1 cellular context compared by ENCODE assay signal in the genomic region with DNA sequence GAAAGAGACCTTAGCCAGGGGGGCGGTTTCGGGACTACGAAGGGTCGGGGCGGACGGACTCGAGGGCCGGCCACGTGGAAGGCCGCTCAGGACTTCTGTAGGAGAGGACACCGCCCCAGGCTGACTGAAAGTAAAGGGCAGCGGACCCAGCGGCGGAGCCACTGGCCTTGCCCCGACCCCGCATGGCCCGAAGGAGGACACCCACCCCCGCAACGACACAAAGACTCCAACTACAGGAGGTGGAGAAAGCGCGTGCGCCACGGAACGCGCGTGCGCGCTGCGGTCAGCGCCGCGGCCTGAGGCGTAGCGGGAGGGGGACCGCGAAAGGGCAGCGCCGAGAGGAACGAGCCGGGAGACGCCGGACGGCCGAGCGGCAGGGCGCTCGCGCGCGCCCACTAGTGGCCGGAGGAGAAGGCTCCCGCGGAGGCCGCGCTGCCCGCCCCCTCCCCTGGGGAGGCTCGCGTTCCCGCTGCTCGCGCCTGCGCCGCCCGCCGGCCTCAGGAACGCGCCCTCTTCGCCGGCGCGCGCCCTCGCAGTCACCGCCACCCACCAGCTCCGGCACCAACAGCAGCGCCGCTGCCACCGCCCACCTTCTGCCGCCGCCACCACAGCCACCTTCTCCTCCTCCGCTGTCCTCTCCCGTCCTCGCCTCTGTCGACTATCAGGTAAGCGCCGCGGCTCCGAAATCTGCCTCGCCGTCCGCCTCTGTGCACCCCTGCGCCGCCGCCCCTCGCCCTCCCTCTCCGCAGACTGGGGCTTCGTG.
TF ChIP-seq lines count a peak whose summit lies in the region.

A gene (plus strand): TSS at position 533 of the 763 bp plus-strand sequence. CDS start 67,784 bp downstream, outside the sequence.

TF ChIP-seq in WTC11, 78 proteins besides CTCF, POLR2A, EP300 and RAD21 (continued from another document and continues in another):
- TF ChIP-seq JAZF1 (CRISPR knock-in tag; IDR thresholded peaks at IDR 0.05) (no peak), MYBL2 (CRISPR knock-in tag; IDR thresholded peaks at IDR 0.05) (peak; percentile 65; the same call in 1 of the 2 replicates), NFATC4 (CRISPR knock-in tag; IDR thresholded peaks at IDR 0.05) (no peak), TCF7 (CRISPR knock-in tag; IDR thresholded peaks at IDR 0.05; ENCODE audit: low read depth) (peak; percentile 64; the same call in 1 of the 2 replicates), TEAD1 (CRISPR knock-in tag; IDR thresholded peaks at IDR 0.05) (peak; percentile 29; the same call in 1 of the 2 replicates), ZBTB21 (CRISPR knock-in tag; IDR thresholded peaks at IDR 0.05; ENCODE audit: borderline replicate concordance) (peak; percentile 58; the same call in 1 of the 2 replicates), CBFB (CRISPR knock-in tag; IDR thresholded peaks at IDR 0.05; ENCODE audit: low read depth) (peak; percentile 63; the same call in 1 of the 2 replicates), TEAD4 (CRISPR knock-in tag; IDR thresholded peaks at IDR 0.05) (no peak), NR3C1 (CRISPR knock-in tag; conservative IDR thresholded peaks at IDR 0.05; ENCODE audit: low read depth) (no peak), ESRRA (CRISPR knock-in tag; IDR thresholded peaks at IDR 0.05; ENCODE audit: borderline replicate concordance) (0 out of 2 replicates have a peak, but pooled peaks have one; percentile 45), IRF2 (CRISPR knock-in tag; IDR thresholded peaks at IDR 0.05; ENCODE audit: borderline replicate concordance, low read depth) (no peak), KAT7 (CRISPR knock-in tag; IDR thresholded peaks at IDR 0.05; ENCODE audit: borderline replicate concordance) (peak; percentile 40; the same call in 1 of the 2 replicates), NR2C2 (CRISPR knock-in tag; IDR thresholded peaks at IDR 0.05) (peak; percentile 60; the same call in 1 of the 2 replicates), ZNF138 (CRISPR knock-in tag; conservative IDR thresholded peaks at IDR 0.05) (no peak), ZNF219 (CRISPR knock-in tag; IDR thresholded peaks at IDR 0.05; ENCODE audit: borderline replicate concordance) (no peak)
- TF ChIP-seq, protein P1, sequence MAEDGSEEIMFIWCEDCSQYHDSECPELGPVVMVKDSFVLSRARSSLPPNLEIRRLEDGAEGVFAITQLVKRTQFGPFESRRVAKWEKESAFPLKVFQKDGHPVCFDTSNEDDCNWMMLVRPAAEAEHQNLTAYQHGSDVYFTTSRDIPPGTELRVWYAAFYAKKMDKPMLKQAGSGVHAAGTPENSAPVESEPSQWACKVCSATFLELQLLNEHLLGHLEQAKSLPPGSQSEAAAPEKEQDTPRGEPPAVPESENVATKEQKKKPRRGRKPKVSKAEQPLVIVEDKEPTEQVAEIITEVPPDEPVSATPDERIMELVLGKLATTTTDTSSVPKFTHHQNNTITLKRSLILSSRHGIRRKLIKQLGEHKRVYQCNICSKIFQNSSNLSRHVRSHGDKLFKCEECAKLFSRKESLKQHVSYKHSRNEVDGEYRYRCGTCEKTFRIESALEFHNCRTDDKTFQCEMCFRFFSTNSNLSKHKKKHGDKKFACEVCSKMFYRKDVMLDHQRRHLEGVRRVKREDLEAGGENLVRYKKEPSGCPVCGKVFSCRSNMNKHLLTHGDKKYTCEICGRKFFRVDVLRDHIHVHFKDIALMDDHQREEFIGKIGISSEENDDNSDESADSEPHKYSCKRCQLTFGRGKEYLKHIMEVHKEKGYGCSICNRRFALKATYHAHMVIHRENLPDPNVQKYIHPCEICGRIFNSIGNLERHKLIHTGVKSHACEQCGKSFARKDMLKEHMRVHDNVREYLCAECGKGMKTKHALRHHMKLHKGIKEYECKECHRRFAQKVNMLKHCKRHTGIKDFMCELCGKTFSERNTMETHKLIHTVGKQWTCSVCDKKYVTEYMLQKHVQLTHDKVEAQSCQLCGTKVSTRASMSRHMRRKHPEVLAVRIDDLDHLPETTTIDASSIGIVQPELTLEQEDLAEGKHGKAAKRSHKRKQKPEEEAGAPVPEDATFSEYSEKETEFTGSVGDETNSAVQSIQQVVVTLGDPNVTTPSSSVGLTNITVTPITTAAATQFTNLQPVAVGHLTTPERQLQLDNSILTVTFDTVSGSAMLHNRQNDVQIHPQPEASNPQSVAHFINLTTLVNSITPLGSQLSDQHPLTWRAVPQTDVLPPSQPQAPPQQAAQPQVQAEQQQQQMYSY (CRISPR knock-in tag; IDR thresholded peaks at IDR 0.05): 0 out of 2 replicates have a peak, but pooled peaks have one; percentile 17
- TF ChIP-seq, protein P2, sequence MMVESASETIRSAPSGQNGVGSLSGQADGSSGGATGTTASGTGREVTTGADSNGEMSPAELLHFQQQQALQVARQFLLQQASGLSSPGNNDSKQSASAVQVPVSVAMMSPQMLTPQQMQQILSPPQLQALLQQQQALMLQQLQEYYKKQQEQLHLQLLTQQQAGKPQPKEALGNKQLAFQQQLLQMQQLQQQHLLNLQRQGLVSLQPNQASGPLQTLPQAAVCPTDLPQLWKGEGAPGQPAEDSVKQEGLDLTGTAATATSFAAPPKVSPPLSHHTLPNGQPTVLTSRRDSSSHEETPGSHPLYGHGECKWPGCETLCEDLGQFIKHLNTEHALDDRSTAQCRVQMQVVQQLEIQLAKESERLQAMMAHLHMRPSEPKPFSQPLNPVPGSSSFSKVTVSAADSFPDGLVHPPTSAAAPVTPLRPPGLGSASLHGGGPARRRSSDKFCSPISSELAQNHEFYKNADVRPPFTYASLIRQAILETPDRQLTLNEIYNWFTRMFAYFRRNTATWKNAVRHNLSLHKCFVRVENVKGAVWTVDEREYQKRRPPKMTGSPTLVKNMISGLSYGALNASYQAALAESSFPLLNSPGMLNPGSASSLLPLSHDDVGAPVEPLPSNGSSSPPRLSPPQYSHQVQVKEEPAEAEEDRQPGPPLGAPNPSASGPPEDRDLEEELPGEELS (CRISPR knock-in tag; IDR thresholded peaks at IDR 0.05): no peak; the same call in 1 of the 2 replicates
- TF ChIP-seq, protein P3, sequence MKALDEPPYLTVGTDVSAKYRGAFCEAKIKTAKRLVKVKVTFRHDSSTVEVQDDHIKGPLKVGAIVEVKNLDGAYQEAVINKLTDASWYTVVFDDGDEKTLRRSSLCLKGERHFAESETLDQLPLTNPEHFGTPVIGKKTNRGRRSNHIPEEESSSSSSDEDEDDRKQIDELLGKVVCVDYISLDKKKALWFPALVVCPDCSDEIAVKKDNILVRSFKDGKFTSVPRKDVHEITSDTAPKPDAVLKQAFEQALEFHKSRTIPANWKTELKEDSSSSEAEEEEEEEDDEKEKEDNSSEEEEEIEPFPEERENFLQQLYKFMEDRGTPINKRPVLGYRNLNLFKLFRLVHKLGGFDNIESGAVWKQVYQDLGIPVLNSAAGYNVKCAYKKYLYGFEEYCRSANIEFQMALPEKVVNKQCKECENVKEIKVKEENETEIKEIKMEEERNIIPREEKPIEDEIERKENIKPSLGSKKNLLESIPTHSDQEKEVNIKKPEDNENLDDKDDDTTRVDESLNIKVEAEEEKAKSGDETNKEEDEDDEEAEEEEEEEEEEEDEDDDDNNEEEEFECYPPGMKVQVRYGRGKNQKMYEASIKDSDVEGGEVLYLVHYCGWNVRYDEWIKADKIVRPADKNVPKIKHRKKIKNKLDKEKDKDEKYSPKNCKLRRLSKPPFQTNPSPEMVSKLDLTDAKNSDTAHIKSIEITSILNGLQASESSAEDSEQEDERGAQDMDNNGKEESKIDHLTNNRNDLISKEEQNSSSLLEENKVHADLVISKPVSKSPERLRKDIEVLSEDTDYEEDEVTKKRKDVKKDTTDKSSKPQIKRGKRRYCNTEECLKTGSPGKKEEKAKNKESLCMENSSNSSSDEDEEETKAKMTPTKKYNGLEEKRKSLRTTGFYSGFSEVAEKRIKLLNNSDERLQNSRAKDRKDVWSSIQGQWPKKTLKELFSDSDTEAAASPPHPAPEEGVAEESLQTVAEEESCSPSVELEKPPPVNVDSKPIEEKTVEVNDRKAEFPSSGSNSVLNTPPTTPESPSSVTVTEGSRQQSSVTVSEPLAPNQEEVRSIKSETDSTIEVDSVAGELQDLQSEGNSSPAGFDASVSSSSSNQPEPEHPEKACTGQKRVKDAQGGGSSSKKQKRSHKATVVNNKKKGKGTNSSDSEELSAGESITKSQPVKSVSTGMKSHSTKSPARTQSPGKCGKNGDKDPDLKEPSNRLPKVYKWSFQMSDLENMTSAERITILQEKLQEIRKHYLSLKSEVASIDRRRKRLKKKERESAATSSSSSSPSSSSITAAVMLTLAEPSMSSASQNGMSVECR (CRISPR knock-in tag; IDR thresholded peaks at IDR 0.05; ENCODE audit: borderline replicate concordance): 0 out of 2 replicates have a peak, but pooled peaks have one; percentile 76
- TF ChIP-seq, protein P4, sequence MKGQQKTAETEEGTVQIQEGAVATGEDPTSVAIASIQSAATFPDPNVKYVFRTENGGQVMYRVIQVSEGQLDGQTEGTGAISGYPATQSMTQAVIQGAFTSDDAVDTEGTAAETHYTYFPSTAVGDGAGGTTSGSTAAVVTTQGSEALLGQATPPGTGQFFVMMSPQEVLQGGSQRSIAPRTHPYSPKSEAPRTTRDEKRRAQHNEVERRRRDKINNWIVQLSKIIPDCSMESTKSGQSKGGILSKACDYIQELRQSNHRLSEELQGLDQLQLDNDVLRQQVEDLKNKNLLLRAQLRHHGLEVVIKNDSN (CRISPR knock-in tag; IDR thresholded peaks at IDR 0.05): peak; percentile 70
- TF ChIP-seq, protein P5, sequence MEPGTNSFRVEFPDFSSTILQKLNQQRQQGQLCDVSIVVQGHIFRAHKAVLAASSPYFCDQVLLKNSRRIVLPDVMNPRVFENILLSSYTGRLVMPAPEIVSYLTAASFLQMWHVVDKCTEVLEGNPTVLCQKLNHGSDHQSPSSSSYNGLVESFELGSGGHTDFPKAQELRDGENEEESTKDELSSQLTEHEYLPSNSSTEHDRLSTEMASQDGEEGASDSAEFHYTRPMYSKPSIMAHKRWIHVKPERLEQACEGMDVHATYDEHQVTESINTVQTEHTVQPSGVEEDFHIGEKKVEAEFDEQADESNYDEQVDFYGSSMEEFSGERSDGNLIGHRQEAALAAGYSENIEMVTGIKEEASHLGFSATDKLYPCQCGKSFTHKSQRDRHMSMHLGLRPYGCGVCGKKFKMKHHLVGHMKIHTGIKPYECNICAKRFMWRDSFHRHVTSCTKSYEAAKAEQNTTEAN (CRISPR knock-in tag; IDR thresholded peaks at IDR 0.05): peak; percentile 71; the same call in 1 of the 2 replicates
- TF ChIP-seq, protein P6, sequence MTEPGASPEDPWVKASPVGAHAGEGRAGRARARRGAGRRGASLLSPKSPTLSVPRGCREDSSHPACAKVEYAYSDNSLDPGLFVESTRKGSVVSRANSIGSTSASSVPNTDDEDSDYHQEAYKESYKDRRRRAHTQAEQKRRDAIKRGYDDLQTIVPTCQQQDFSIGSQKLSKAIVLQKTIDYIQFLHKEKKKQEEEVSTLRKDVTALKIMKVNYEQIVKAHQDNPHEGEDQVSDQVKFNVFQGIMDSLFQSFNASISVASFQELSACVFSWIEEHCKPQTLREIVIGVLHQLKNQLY (CRISPR knock-in tag; IDR thresholded peaks at IDR 0.05): no peak; the same call in 1 of the 2 replicates
- TF ChIP-seq, protein P7, sequence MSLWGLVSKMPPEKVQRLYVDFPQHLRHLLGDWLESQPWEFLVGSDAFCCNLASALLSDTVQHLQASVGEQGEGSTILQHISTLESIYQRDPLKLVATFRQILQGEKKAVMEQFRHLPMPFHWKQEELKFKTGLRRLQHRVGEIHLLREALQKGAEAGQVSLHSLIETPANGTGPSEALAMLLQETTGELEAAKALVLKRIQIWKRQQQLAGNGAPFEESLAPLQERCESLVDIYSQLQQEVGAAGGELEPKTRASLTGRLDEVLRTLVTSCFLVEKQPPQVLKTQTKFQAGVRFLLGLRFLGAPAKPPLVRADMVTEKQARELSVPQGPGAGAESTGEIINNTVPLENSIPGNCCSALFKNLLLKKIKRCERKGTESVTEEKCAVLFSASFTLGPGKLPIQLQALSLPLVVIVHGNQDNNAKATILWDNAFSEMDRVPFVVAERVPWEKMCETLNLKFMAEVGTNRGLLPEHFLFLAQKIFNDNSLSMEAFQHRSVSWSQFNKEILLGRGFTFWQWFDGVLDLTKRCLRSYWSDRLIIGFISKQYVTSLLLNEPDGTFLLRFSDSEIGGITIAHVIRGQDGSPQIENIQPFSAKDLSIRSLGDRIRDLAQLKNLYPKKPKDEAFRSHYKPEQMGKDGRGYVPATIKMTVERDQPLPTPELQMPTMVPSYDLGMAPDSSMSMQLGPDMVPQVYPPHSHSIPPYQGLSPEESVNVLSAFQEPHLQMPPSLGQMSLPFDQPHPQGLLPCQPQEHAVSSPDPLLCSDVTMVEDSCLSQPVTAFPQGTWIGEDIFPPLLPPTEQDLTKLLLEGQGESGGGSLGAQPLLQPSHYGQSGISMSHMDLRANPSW (CRISPR knock-in tag; conservative IDR thresholded peaks at IDR 0.05; ENCODE audit: low read depth): no peak
- TF ChIP-seq, protein P8, sequence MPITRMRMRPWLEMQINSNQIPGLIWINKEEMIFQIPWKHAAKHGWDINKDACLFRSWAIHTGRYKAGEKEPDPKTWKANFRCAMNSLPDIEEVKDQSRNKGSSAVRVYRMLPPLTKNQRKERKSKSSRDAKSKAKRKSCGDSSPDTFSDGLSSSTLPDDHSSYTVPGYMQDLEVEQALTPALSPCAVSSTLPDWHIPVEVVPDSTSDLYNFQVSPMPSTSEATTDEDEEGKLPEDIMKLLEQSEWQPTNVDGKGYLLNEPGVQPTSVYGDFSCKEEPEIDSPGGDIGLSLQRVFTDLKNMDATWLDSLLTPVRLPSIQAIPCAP (CRISPR knock-in tag; IDR thresholded peaks at IDR 0.05): peak; percentile 50; the same call in 1 of the 2 replicates
- TF ChIP-seq, protein P9, sequence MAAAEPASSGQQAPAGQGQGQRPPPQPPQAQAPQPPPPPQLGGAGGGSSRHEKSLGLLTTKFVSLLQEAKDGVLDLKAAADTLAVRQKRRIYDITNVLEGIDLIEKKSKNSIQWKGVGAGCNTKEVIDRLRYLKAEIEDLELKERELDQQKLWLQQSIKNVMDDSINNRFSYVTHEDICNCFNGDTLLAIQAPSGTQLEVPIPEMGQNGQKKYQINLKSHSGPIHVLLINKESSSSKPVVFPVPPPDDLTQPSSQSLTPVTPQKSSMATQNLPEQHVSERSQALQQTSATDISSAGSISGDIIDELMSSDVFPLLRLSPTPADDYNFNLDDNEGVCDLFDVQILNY (CRISPR knock-in tag; IDR thresholded peaks at IDR 0.05): peak; percentile 91; the same call in 1 of the 2 replicates
- TF ChIP-seq, protein P10, sequence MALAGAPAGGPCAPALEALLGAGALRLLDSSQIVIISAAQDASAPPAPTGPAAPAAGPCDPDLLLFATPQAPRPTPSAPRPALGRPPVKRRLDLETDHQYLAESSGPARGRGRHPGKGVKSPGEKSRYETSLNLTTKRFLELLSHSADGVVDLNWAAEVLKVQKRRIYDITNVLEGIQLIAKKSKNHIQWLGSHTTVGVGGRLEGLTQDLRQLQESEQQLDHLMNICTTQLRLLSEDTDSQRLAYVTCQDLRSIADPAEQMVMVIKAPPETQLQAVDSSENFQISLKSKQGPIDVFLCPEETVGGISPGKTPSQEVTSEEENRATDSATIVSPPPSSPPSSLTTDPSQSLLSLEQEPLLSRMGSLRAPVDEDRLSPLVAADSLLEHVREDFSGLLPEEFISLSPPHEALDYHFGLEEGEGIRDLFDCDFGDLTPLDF (CRISPR knock-in tag; IDR thresholded peaks at IDR 0.05): peak; percentile 66; the same call in 1 of the 2 replicates
